Comparison of ENCODE assay signal across 2 cellular contexts in genomic region chr14:95784137-95784536, GRCh38.
TF ChIP-seq lines count a peak whose summit lies in the region.

No MANE protein-coding gene starts in this region.

TF ChIP-seq in SK-N-SH, 30 proteins besides CTCF, POLR2A, EP300 and RAD21 (continued from another document):
- TF ChIP-seq REST (IDR thresholded peaks at IDR 0.05; ENCODE audit: low read depth, low read length) (peak; percentile 89), NRF1 (IDR thresholded peaks at IDR 0.05; ENCODE audit: low read depth, low read length) (no peak)

TF ChIP-seq in SK-N-SH treated with all-trans-retinoic acid at 6 μM for 48 hours, 23 proteins besides CTCF, POLR2A, EP300 and RAD21 (continued from another document):
- TF ChIP-seq BACH2 (CRISPR knock-in tag; IDR thresholded peaks at IDR 0.05; ENCODE audit: borderline replicate concordance) = no peak
- TF ChIP-seq CSRNP3 (CRISPR knock-in tag; IDR thresholded peaks at IDR 0.05) = no peak
- TF ChIP-seq PPARA (CRISPR knock-in tag; IDR thresholded peaks at IDR 0.05; ENCODE audit: borderline replicate concordance) = no peak
TF ChIP-seq in SK-N-SH treated with all-trans-retinoic acid at 6 μM for 48 hours: peak in this region for 0.
